In genomic region chr11:47408598-47409439, GRCh38 we compare ENCODE assay signal across 1 cellular context.
TF ChIP-seq lines count a peak whose summit lies in the region.

No MANE protein-coding gene starts in this region.

TF ChIP-seq in K562, 482 proteins besides CTCF, POLR2A, EP300 and RAD21 (continues in another document):
- TF ChIP-seq HDAC1 (IDR thresholded peaks at IDR 0.05), result peak in 1 of 2 experiments; percentile 39; a peak in 2 of 4 replicates
- TF ChIP-seq ZBTB34 (CRISPR knock-in tag; IDR thresholded peaks at IDR 0.05), result no peak
- 0 out of 2 replicates have a peak, but pooled peaks have one; percentile 42 for TF ChIP-seq ZNF282 (CRISPR knock-in tag; IDR thresholded peaks at IDR 0.05)
- no peak for TF ChIP-seq ZNF280B (CRISPR knock-in tag; IDR thresholded peaks at IDR 0.05)
- TF ChIP-seq CGGBP1 (CRISPR knock-in tag; IDR thresholded peaks at IDR 0.05), result no peak
- no peak for TF ChIP-seq ZNF444 (CRISPR knock-in tag; IDR thresholded peaks at IDR 0.05)
- TF ChIP-seq SREBF1 (IDR thresholded peaks at IDR 0.05; ENCODE audit: borderline replicate concordance, low read depth, low read length), result no peak
- no peak for TF ChIP-seq NCOA4 (IDR thresholded peaks at IDR 0.05; ENCODE audit: partially characterized antibody)
- peak; percentile 6 for TF ChIP-seq RBBP5 (IDR thresholded peaks at IDR 0.05; ENCODE audit: borderline replicate concordance, insufficient read depth, low read length, poor library complexity, severe bottlenecking)
- TF ChIP-seq ZNF354B (CRISPR knock-in tag; IDR thresholded peaks at IDR 0.05), result no peak
- peak; percentile 16 for TF ChIP-seq USF1 (CRISPR knock-in tag; IDR thresholded peaks at IDR 0.05)
- TF ChIP-seq MIER1 (IDR thresholded peaks at IDR 0.05; ENCODE audit: low read depth), result no peak
- no peak for TF ChIP-seq CXXC5 (CRISPR knock-in tag; IDR thresholded peaks at IDR 0.05)
- TF ChIP-seq PHTF2 (CRISPR knock-in tag; IDR thresholded peaks at IDR 0.05), result no peak
- TF ChIP-seq PHB2 (IDR thresholded peaks at IDR 0.05; ENCODE audit: low read depth), result 0 out of 2 replicates have a peak, but pooled peaks have one; percentile 15
- TF ChIP-seq ARHGAP35 (IDR thresholded peaks at IDR 0.05; ENCODE audit: partially characterized antibody), result no peak
- TF ChIP-seq FOS (IDR thresholded peaks at IDR 0.05; ENCODE audit: extremely low read depth, insufficient read length), result no peak
- peak in 1 of 2 experiments; percentile 15; a peak in 1 of 4 replicates for TF ChIP-seq SIN3A (IDR thresholded peaks at IDR 0.05; ENCODE audit: borderline replicate concordance in 2 of 2, control insufficient read depth in 1 of 2, low read depth in 2 of 2, low read length in 2 of 2)
- no peak for TF ChIP-seq ZNF175 (CRISPR knock-in tag; IDR thresholded peaks at IDR 0.05; ENCODE audit: low read depth)
- TF ChIP-seq MITF (IDR thresholded peaks at IDR 0.05), result no peak
- no peak for TF ChIP-seq MYBL2 (IDR thresholded peaks at IDR 0.05; ENCODE audit: low read depth)
- TF ChIP-seq MYBL2 (CRISPR knock-in tag; IDR thresholded peaks at IDR 0.05; ENCODE audit: borderline replicate concordance), result no peak
- no peak for TF ChIP-seq BACH1 (tag; IDR thresholded peaks at IDR 0.05)
- TF ChIP-seq ZBTB26 (CRISPR knock-in tag; IDR thresholded peaks at IDR 0.05), result no peak
- TF ChIP-seq HNRNPK (IDR thresholded peaks at IDR 0.05; ENCODE audit: low read depth, low read length, poor library complexity, severe bottlenecking), result peak; percentile 1
- TF ChIP-seq ZC3H11A (IDR thresholded peaks at IDR 0.05; ENCODE audit: low read depth, low read length), result no peak
- TF ChIP-seq MBD1 (CRISPR knock-in tag; IDR thresholded peaks at IDR 0.05), result no peak
- TF ChIP-seq FIP1L1 (IDR thresholded peaks at IDR 0.05; ENCODE audit: low read depth, low read length, poor library complexity, severe bottlenecking), result peak; percentile 14
- TF ChIP-seq SFPQ (IDR thresholded peaks at IDR 0.05; ENCODE audit: low read depth, low read length), result no peak
- peak; percentile 1 for TF ChIP-seq SAP30 (IDR thresholded peaks at IDR 0.05; ENCODE audit: borderline replicate concordance, insufficient read depth, low read depth, low read length, poor library complexity, severe bottlenecking)
- TF ChIP-seq TRIM25 (IDR thresholded peaks at IDR 0.05; ENCODE audit: borderline replicate concordance), result no peak
- TF ChIP-seq HDGF (IDR thresholded peaks at IDR 0.05), result peak; percentile 45; the same call in 1 of the 2 replicates
- no peak for TF ChIP-seq YY1 (IDR thresholded peaks at IDR 0.05; ENCODE audit: borderline replicate concordance in 1 of 3, control insufficient read depth in 1 of 3, extremely low read depth in 1 of 3, insufficient read depth in 3 of 3, insufficient read length in 1 of 3, insufficient replicate concordance in 2 of 3, low read depth in 1 of 3, low read length in 2 of 3)
- peak; percentile 36; the same call in 1 of the 2 replicates for TF ChIP-seq BCOR (IDR thresholded peaks at IDR 0.05)
- peak in 1 of 3 experiments; percentile 94; a peak in 2 of 6 replicates for TF ChIP-seq ZBTB11 (CRISPR knock-in tag; IDR thresholded peaks at IDR 0.05)
- no peak for TF ChIP-seq RBM15 (IDR thresholded peaks at IDR 0.05; ENCODE audit: insufficient read depth, low read length)
- no peak for TF ChIP-seq HNRNPLL (IDR thresholded peaks at IDR 0.05; ENCODE audit: low read depth, low read length, poor library complexity, severe bottlenecking)
- TF ChIP-seq SNRNP70 (optimal IDR thresholded peaks at IDR 0.05; ENCODE audit: low read depth, low read length), result no peak
- no peak for TF ChIP-seq ZNF324 (CRISPR knock-in tag; IDR thresholded peaks at IDR 0.05)
- peak; percentile 2; the same call in 1 of the 2 replicates for TF ChIP-seq ZNF395 (CRISPR knock-in tag; IDR thresholded peaks at IDR 0.05)
- TF ChIP-seq RB1 (IDR thresholded peaks at IDR 0.05; ENCODE audit: low read depth), result no peak
- TF ChIP-seq CBFB (CRISPR knock-in tag; IDR thresholded peaks at IDR 0.05), result no peak
- TF ChIP-seq MAFF (IDR thresholded peaks at IDR 0.05; ENCODE audit: low read length), result no peak
- TF ChIP-seq PRPF4 (IDR thresholded peaks at IDR 0.05; ENCODE audit: insufficient read depth, low read depth, low read length, poor library complexity, severe bottlenecking), result peak; percentile 0
